1 cellular context compared by ENCODE assay signal in genomic region chr10:67288688-67289410, GRCh38.
A peak's percentile ranks its signal among the peaks of the same experiment; 100 is the strongest.
TF ChIP-seq lines count a peak whose summit lies in the region.

No MANE protein-coding gene starts in this region.

TF ChIP-seq in HepG2, 621 proteins besides CTCF, POLR2A, EP300 and RAD21 (continued from another document and continues in another):
- TF ChIP-seq ZNF574 (CRISPR knock-in tag; IDR thresholded peaks at IDR 0.05) (no peak), ZNF703 (CRISPR knock-in tag; IDR thresholded peaks at IDR 0.05; ENCODE audit: borderline replicate concordance) (no peak), SAFB2 (CRISPR knock-in tag; IDR thresholded peaks at IDR 0.05; ENCODE audit: borderline replicate concordance, low read depth) (no peak), DRAP1 (CRISPR knock-in tag; IDR thresholded peaks at IDR 0.05) (no peak), CEBPB (IDR thresholded peaks at IDR 0.05; ENCODE audit: borderline replicate concordance, low read depth, low read length) (peak; percentile 84), ZNF263 (CRISPR knock-in tag; IDR thresholded peaks at IDR 0.05) (no peak), ZNF609 (CRISPR knock-in tag; IDR thresholded peaks at IDR 0.05; ENCODE audit: borderline replicate concordance) (no peak), PRPF4 (IDR thresholded peaks at IDR 0.05; ENCODE audit: low read depth, low read length, poor library complexity, severe bottlenecking) (no peak), NCOA2 (CRISPR knock-in tag; IDR thresholded peaks at IDR 0.05) (peak; percentile 64; the same call in 1 of the 2 replicates), PAXIP1 (CRISPR knock-in tag; conservative IDR thresholded peaks at IDR 0.05) (peak; percentile 71), IRF1 (CRISPR knock-in tag; IDR thresholded peaks at IDR 0.05; ENCODE audit: low read depth) (no peak), SOX5 (CRISPR knock-in tag; IDR thresholded peaks at IDR 0.05; ENCODE audit: borderline replicate concordance) (0 out of 2 replicates have a peak, but pooled peaks have one; percentile 13), ARNT2 (CRISPR knock-in tag; IDR thresholded peaks at IDR 0.05; ENCODE audit: low read depth) (no peak), PHF21A (CRISPR knock-in tag; IDR thresholded peaks at IDR 0.05) (no peak), ZNF687 (CRISPR knock-in tag; IDR thresholded peaks at IDR 0.05) (no peak), DPF2 (CRISPR knock-in tag; IDR thresholded peaks at IDR 0.05; ENCODE audit: borderline replicate concordance, low read depth) (no peak), MAF1 (CRISPR knock-in tag; IDR thresholded peaks at IDR 0.05; ENCODE audit: borderline replicate concordance) (no peak), RARA (CRISPR knock-in tag; IDR thresholded peaks at IDR 0.05) (peak; percentile 88), ZNF746 (CRISPR knock-in tag; IDR thresholded peaks at IDR 0.05) (no peak), FOXP1 (IDR thresholded peaks at IDR 0.05) (no peak), FOXP1 (CRISPR knock-in tag; IDR thresholded peaks at IDR 0.05) (no peak), SRF (IDR thresholded peaks at IDR 0.05; ENCODE audit: low read depth, low read length) (no peak), ZNF605 (CRISPR knock-in tag; IDR thresholded peaks at IDR 0.05) (no peak), CREB1 (IDR thresholded peaks at IDR 0.05) (no peak), CREB1 (CRISPR knock-in tag; IDR thresholded peaks at IDR 0.05) (no peak), SRSF1 (optimal IDR thresholded peaks at IDR 0.05; ENCODE audit: low read depth, low read length) (no peak), NR2F6 (IDR thresholded peaks at IDR 0.05) (peak; percentile 43; the same call in 1 of the 2 replicates), NR2F6 (CRISPR knock-in tag; IDR thresholded peaks at IDR 0.05) (peak; percentile 60; the same call in 1 of the 2 replicates), ZSCAN29 (CRISPR knock-in tag; conservative IDR thresholded peaks at IDR 0.05) (no peak), U2AF2 (IDR thresholded peaks at IDR 0.05; ENCODE audit: low read depth, low read length) (no peak), NFE2L2 (IDR thresholded peaks at IDR 0.05; ENCODE audit: low read length) (no peak), ZBTB10 (CRISPR knock-in tag; IDR thresholded peaks at IDR 0.05; ENCODE audit: borderline replicate concordance) (no peak), NR2F1 (CRISPR knock-in tag; IDR thresholded peaks at IDR 0.05) (peak in 1 of 2 experiments; percentile 67; a peak in 1 of 4 replicates), CEBPZ (IDR thresholded peaks at IDR 0.05; ENCODE audit: low read length) (no peak), KDM6A (CRISPR knock-in tag; IDR thresholded peaks at IDR 0.05; ENCODE audit: low read depth) (no peak)
